In the genomic region with DNA sequence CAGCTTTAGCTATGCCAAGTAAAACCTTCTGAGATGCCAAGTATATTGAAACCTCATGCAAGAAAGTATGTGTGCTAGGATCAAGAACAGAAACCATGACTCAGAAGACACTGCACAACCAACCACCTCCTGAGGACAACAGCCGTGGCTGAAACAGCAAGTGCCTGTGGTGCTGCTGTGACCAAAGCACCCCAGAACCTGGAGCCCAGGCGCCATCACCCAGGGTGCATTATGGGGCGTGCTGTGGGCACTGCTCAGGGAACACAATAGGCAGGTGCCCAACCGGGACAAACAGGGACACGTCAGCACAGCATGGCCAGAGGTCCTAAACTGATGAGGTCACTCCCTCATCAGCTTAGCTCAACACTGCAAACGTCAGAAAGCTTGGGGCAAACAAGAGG, we compare ENCODE assay signal across 7 cellular contexts.
DNase-seq lines count a peak whose midpoint lies in the region; ATAC-seq, FAIRE-seq and TF ChIP-seq lines count a peak whose summit lies in the region.

No MANE protein-coding gene starts in this region.

- H3K36me3 ChIP-seq in gastrocnemius medialis, result peaks cover 0 to 20% of the 10 kb centered on the region in 2 donors
- peaks cover 9 to 25% of the 10 kb centered on the region in 2 experiments for H3K36me3 ChIP-seq in trophoblast cell (ENCODE audit: control insufficient read depth in 1 of 2, insufficient read depth in 2 of 2, low read length in 2 of 2)

- no peak overlapping the region for H4K8ac ChIP-seq in trophoblast cell (ENCODE audit: low read depth, low read length)

- H3K27me3 Mint-ChIP-seq in activated CD8-positive, alpha-beta memory T cell treated with anti-CD3 and anti-CD28 coated beads, Interleukin-2, amount 10 ng/mL, durations not matched to agents 7 days and 5 days, result no peaks in the 10 kb centered on the region

- WGBS in trophoblast cell (ENCODE audit: extremely low coverage, insufficient coverage, insufficient read length), result no CpG with 5 or more reads among the region's 6 CpGs

- peak; percentile 86 for FAIRE-seq in GM19239 (lab: Jason Lieb, UNC)

- H2AFZ ChIP-seq in trophoblast cell (ENCODE audit: insufficient read depth, low read length, poor library complexity), result no peak overlapping the region

- H3K9me3 ChIP-seq in gastrocnemius medialis (no peaks in the 10 kb centered on the region), trophoblast cell (ENCODE audit: insufficient read depth, low read depth, low read length) (no peaks in the 10 kb centered on the region)

- ATAC-seq in HG02938 (IDR thresholded peaks at IDR 0.05; ENCODE audit: unreplicated experiment) (peak; percentile 99), gastrocnemius medialis (peak; percentile 58 to 87)
- peak; percentile 99 for ATAC-seq in activated CD8-positive, alpha-beta memory T cell treated with anti-CD3 and anti-CD28 coated beads, Interleukin-2, amount 10 ng/mL, durations not matched to agents 7 days and 5 days

- in situ Hi-C loops in gastrocnemius medialis (cut with MboI; ENCODE audit: low sequenced_read_pairs in 4 of 4), result no loop called here

- H4K12ac ChIP-seq in trophoblast cell (ENCODE audit: low read depth, low read length), result no peak overlapping the region

- H3K27ac Mint-ChIP-seq in activated CD8-positive, alpha-beta memory T cell treated with anti-CD3 and anti-CD28 coated beads, Interleukin-2, amount 10 ng/mL, durations not matched to agents 7 days and 5 days, result peak overlapping the region; percentile 71

- no peak overlapping the region for H2BK120ac ChIP-seq in trophoblast cell (ENCODE audit: insufficient read depth, low read length, poor library complexity)

- no peaks in the 10 kb centered on the region for H3K9me3 Mint-ChIP-seq in activated CD8-positive, alpha-beta memory T cell treated with anti-CD3 and anti-CD28 coated beads, Interleukin-2, amount 10 ng/mL, durations not matched to agents 7 days and 5 days (ENCODE audit: low read depth)

- DNase-seq in GM19239 (ENCODE audit: insufficient read length, low spot score) (peak; percentile 45), gastrocnemius medialis (peak in 1 of 2 donors; percentile 14), trophoblast cell (no peak), NCI-H2196 treated with DMSO at 0.1 percent for 48 hours (lab: John Stamatoyannopoulos, UW; ENCODE audit: unreplicated experiment) (no peak), LoVo (ENCODE audit: low spot score) (no peak)
- DNase-seq in activated CD8-positive, alpha-beta memory T cell treated with anti-CD3 and anti-CD28 coated beads, Interleukin-2, amount 10 ng/mL, durations not matched to agents 7 days and 5 days, result peak; percentile 85

- no peak for TF ChIP-seq POLR2A in gastrocnemius medialis (IDR thresholded peaks at IDR 0.05)

- peaks cover 17% of the 10 kb centered on the region for H3K4me1 Mint-ChIP-seq in activated CD8-positive, alpha-beta memory T cell treated with anti-CD3 and anti-CD28 coated beads, Interleukin-2, amount 10 ng/mL, durations not matched to agents 7 days and 5 days

- no peak overlapping the region for H2BK5ac ChIP-seq in trophoblast cell (ENCODE audit: low read depth, low read length, poor library complexity)

- H3K4me2 ChIP-seq in trophoblast cell (ENCODE audit: low read length), result no peak overlapping the region

- H3K14ac ChIP-seq in trophoblast cell (ENCODE audit: low read length), result no peak overlapping the region

- no peaks in the 10 kb centered on the region for H3K79me1 ChIP-seq in trophoblast cell (ENCODE audit: low read length)

- intact Hi-C loops in gastrocnemius medialis (cut with DNase I; ENCODE audit: low total_unique reads), result no loop called here

- no peak overlapping the region for H3K4me3 ChIP-seq in gastrocnemius medialis
- no peak overlapping the region for H3K4me3 ChIP-seq in trophoblast cell (ENCODE audit: low read depth, low read length)

- no peak overlapping the region for H2AK5ac ChIP-seq in trophoblast cell (ENCODE audit: low read length)

- no peaks in the 10 kb centered on the region for H3K27me3 ChIP-seq in gastrocnemius medialis
- no peaks in the 10 kb centered on the region for H3K27me3 ChIP-seq in trophoblast cell (ENCODE audit: insufficient read depth, low read length)

- H3K18ac ChIP-seq in trophoblast cell (ENCODE audit: low read length), result no peak overlapping the region

- CTCF ChIA-PET in activated CD8-positive, alpha-beta memory T cell treated with anti-CD3 and anti-CD28 coated beads, Interleukin-2, amount 10 ng/mL, durations not matched to agents 7 days and 5 days (lab: Charles Lee), result interaction anchor here (1.1 to 1.2 kb wide), 2 partner anchors 15 to 416 kb away, joined by 3 read pairs; no protein-coding TSS in a partner anchor

- H3K4me1 ChIP-seq in gastrocnemius medialis (peaks cover 4 to 35% of the 10 kb centered on the region in 2 donors), trophoblast cell (ENCODE audit: control insufficient read depth in 1 of 2, insufficient read depth in 2 of 2, low read length in 2 of 2) (no peaks in the 10 kb centered on the region)

- no peak overlapping the region for H3K9ac ChIP-seq in trophoblast cell (ENCODE audit: low read length)

- H2BK12ac ChIP-seq in trophoblast cell (ENCODE audit: low read length), result no peak overlapping the region

- no peak overlapping the region for H4K91ac ChIP-seq in trophoblast cell (ENCODE audit: low read depth, low read length)

- H3K27ac ChIP-seq in gastrocnemius medialis (peak overlapping the region; percentile 17 to 52 (median 48)), trophoblast cell (ENCODE audit: low read depth, low read length) (no peak overlapping the region)

- no peak overlapping the region for H3K23ac ChIP-seq in trophoblast cell (ENCODE audit: low read length)

- TF ChIP-seq CTCF in gastrocnemius medialis (IDR thresholded peaks at IDR 0.05 in 4 of 5, conservative IDR thresholded peaks at IDR 0.05 in 1 of 5), result no peak

- no peak overlapping the region for H3K4ac ChIP-seq in trophoblast cell (ENCODE audit: low read depth, low read length)

- H3K4me3 Mint-ChIP-seq in activated CD8-positive, alpha-beta memory T cell treated with anti-CD3 and anti-CD28 coated beads, Interleukin-2, amount 10 ng/mL, durations not matched to agents 7 days and 5 days, result peak overlapping the region; percentile 17

- H3K36me3 Mint-ChIP-seq in activated CD8-positive, alpha-beta memory T cell treated with anti-CD3 and anti-CD28 coated beads, Interleukin-2, amount 10 ng/mL, durations not matched to agents 7 days and 5 days, result peaks cover 24% of the 10 kb centered on the region

- H3K79me2 ChIP-seq in trophoblast cell (ENCODE audit: control insufficient read depth, insufficient read depth, low read length, poor library complexity), result no peaks in the 10 kb centered on the region

Comparison
In these comparisons a context has a peak if more than half of its experiments do, and no peak if none do; other contexts are left out.
1. DNase-seq: peak in GM19239 (single experiment) and activated CD8-positive, alpha-beta memory T cell treated with anti-CD3 and anti-CD28 coated beads, Interleukin-2, amount 10 ng/mL, durations not matched to agents 7 days and 5 days (single experiment); none in trophoblast cell (0 of 2), NCI-H2196 treated with DMSO at 0.1 percent for 48 hours (single experiment) and LoVo (single experiment).
2. Peak in every context shown above with its lines, with median percentiles within 50 percentile points of each other: ATAC-seq.